In genomic region chr19:58098682-58098998, GRCh38 we compare ENCODE assay signal across 8 cellular contexts. TPM values are rescaled to one million over a fixed set of nuclear protein-coding genes. Genes with fewer than 3 reads are reported as not detected.
DNase-seq lines count a peak whose midpoint lies in the region; ATAC-seq, FAIRE-seq and TF ChIP-seq lines count a peak whose summit lies in the region.

No MANE protein-coding gene starts in this region.

- POLR2A ChIA-PET in endothelial cell of umbilical vein (lab: Charles Lee), result no interaction called here

- peak overlapping the region; percentile 97 to 99 (median 98) for H3K27ac Mint-ChIP-seq in CD14-positive monocyte

- H3K4me2 ChIP-seq in OCI-LY1 (ENCODE audit: low read length) (peak overlapping the region; percentile 62), endothelial cell of umbilical vein (ENCODE audit: insufficient read depth, low read length) (peak overlapping the region; percentile 41)

- H3K79me2 ChIP-seq in OCI-LY1 (ENCODE audit: insufficient read depth, low read length) (no peaks in the 10 kb centered on the region), endothelial cell of umbilical vein (ENCODE audit: control insufficient read depth, insufficient read depth, low read length) (no peaks in the 10 kb centered on the region)

- no peaks in the 10 kb centered on the region for H3K9me2 ChIP-seq in OCI-LY1 (ENCODE audit: low read depth, low read length)

- DNase-seq in CD14-positive monocyte (ENCODE audit: low spot score) (no peak), endothelial cell of umbilical vein (ENCODE audit: low read depth, low spot score) (no peak), activated gamma-delta T cell treated with Interleukin-2 at 50 U/mL for 16 hours (no peak), cerebellar cortex (ENCODE audit: low spot score) (no peak)

- no peak for FAIRE-seq in endothelial cell of umbilical vein (lab: Jason Lieb, UNC)

- H3K4me1 ChIP-seq in OCI-LY1 (ENCODE audit: insufficient read depth, low read length, severe bottlenecking) (peaks cover 10% of the 10 kb centered on the region), endothelial cell of umbilical vein (ENCODE audit: control insufficient read depth, extremely low read depth, insufficient read depth, low read length) (no peaks in the 10 kb centered on the region), neuron (ENCODE audit: insufficient read depth, low read length) (peaks cover 3% of the 10 kb centered on the region)

- CTCF ChIA-PET in endothelial cell of umbilical vein (lab: Charles Lee), result no interaction called here

- H3K27me3 ChIP-seq in OCI-LY1 (ENCODE audit: insufficient read depth, low read length), result no peaks in the 10 kb centered on the region
- no peaks in the 10 kb centered on the region for H3K27me3 ChIP-seq in endothelial cell of umbilical vein (ENCODE audit: control insufficient read depth in 2 of 2, insufficient read depth in 2 of 2, low read length in 2 of 2)
- H3K27me3 ChIP-seq in neuron (ENCODE audit: insufficient read depth, low read length), result no peaks in the 10 kb centered on the region

- peaks cover 10% of the 10 kb centered on the region for H3K4me1 Mint-ChIP-seq in CD14-positive monocyte

- no peaks in the 10 kb centered on the region for H3K9me1 ChIP-seq in endothelial cell of umbilical vein (replicated peaks; ENCODE audit: control insufficient read depth, extremely low read depth, insufficient read depth, low read length)

- no peak overlapping the region for H3K9ac ChIP-seq in OCI-LY1 (ENCODE audit: low read length)
- peak overlapping the region; percentile 79 for H3K9ac ChIP-seq in endothelial cell of umbilical vein (replicated peaks; ENCODE audit: extremely low read depth, insufficient read depth, low read length)

- H4K20me1 ChIP-seq in OCI-LY1 (ENCODE audit: insufficient read depth, low read length) (no peaks in the 10 kb centered on the region), endothelial cell of umbilical vein (replicated peaks; ENCODE audit: control insufficient read depth, extremely low read depth, insufficient read depth, low read length) (no peaks in the 10 kb centered on the region)

- intact Hi-C loops in CD14-positive monocyte (cut with micrococcal nuclease), result loop anchor here in 1 of 2 donors (2.0 kb wide), 1 partner anchor 52 kb away; the partner anchor contains the start of gene ZNF329
- intact Hi-C loops in endothelial cell of umbilical vein (cut with micrococcal nuclease), result loop anchor here (10.0 kb wide), 1 partner anchor 56 kb away; the partner anchor contains the start of gene ZNF329

- H3K36me3 ChIP-seq in OCI-LY1 (ENCODE audit: insufficient read depth, low read length) (peaks cover 12% of the 10 kb centered on the region; the same call in 1 of the 2 replicates), endothelial cell of umbilical vein (ENCODE audit: control insufficient read depth in 2 of 2, extremely low read depth in 1 of 2, insufficient read depth in 2 of 2, low read length in 2 of 2) (no peaks in the 10 kb centered on the region), neuron (ENCODE audit: insufficient read depth, low read length) (peaks cover 20% of the 10 kb centered on the region)

- H3K4me3 Mint-ChIP-seq in CD14-positive monocyte, result peak overlapping the region; percentile 79 to 94

- no peaks in the 10 kb centered on the region for H3F3A ChIP-seq in OCI-LY1 (ENCODE audit: insufficient read depth, low read length)

- dilution Hi-C loops in endothelial cell of umbilical vein (cut with MboI; ENCODE audit: extremely low pct_ligation_motif_present, low sequenced_read_pairs), result no loop called here

- no peak for TF ChIP-seq POLR2A in endothelial cell of umbilical vein (IDR thresholded peaks at IDR 0.05; ENCODE audit: low read depth, low read length)

- TF ChIP-seq CTCF in CD14-positive monocyte (IDR thresholded peaks at IDR 0.05), result no peak
- no peak for TF ChIP-seq CTCF in OCI-LY1 (IDR thresholded peaks at IDR 0.05; ENCODE audit: low read length)
- no peak for TF ChIP-seq CTCF in endothelial cell of umbilical vein (IDR thresholded peaks at IDR 0.05; ENCODE audit: extremely low read depth in 1 of 2, insufficient read depth in 1 of 2, low read depth in 1 of 2, low read length in 2 of 2)

- H3K9me3 ChIP-seq in OCI-LY1 (ENCODE audit: low read length) (peaks cover 12% of the 10 kb centered on the region), endothelial cell of umbilical vein (replicated peaks; ENCODE audit: control insufficient read depth, insufficient read depth, low read length) (peaks cover 3% of the 10 kb centered on the region), neuron (ENCODE audit: low read length) (peaks cover 34% of the 10 kb centered on the region)

- TSS peak; percentile 77 for BruUV-seq in endothelial cell of umbilical vein (replicated peaks; lab: Mats Ljungman, UMichigan)

- H3K27ac ChIP-seq in OCI-LY1 (ENCODE audit: low read depth, low read length, poor library complexity, severe bottlenecking) (no peak overlapping the region), endothelial cell of umbilical vein (ENCODE audit: insufficient read depth, low read depth, low read length) (peak overlapping the region; percentile 64)

- peaks cover 0 to 4% of the 10 kb centered on the region in 2 donors for H3K36me3 Mint-ChIP-seq in CD14-positive monocyte

- H2AFZ ChIP-seq in OCI-LY1 (ENCODE audit: low read length), result peak overlapping the region; percentile 30; the same call in 1 of the 2 replicates
- H2AFZ ChIP-seq in endothelial cell of umbilical vein (ENCODE audit: low read depth, low read length), result peak overlapping the region; percentile 70
- peak overlapping the region; percentile 48 for H2AFZ ChIP-seq in neuron (ENCODE audit: low read depth, low read length)

- ATAC-seq in GM21390 (IDR thresholded peaks at IDR 0.05; ENCODE audit: unreplicated experiment) (no peak), HG02759 (IDR thresholded peaks at IDR 0.05; ENCODE audit: unreplicated experiment) (no peak)

- H3K9me3 Mint-ChIP-seq in CD14-positive monocyte, result peaks cover 43 to 94% (median 88%) of the 10 kb centered on the region in 7 donors

- H3K27me3 Mint-ChIP-seq in CD14-positive monocyte (ENCODE audit: low read depth in 3 of 3), result peaks cover 0 to 7% (median 2%) of the 10 kb centered on the region in 3 donors

- peak overlapping the region; percentile 78 for H3K4me3 ChIP-seq in OCI-LY1 (ENCODE audit: low read depth, low read length, poor library complexity, severe bottlenecking)
- peak overlapping the region in 2 of 3 experiments; percentile 10 to 43 for H3K4me3 ChIP-seq in endothelial cell of umbilical vein (replicated peaks in 1 of 3; ENCODE audit: insufficient read depth in 1 of 3, low read depth in 1 of 3, low read length in 3 of 3)
- peak overlapping the region; percentile 97 for H3K4me3 ChIP-seq in neuron (ENCODE audit: low read length)

TF ChIP-seq in endothelial cell of umbilical vein, 7 proteins besides CTCF, POLR2A, EP300 and RAD21:
- no peak for TF ChIP-seq JUN (IDR thresholded peaks at IDR 0.05; ENCODE audit: borderline replicate concordance, insufficient read depth, insufficient read length, low read depth)
- no peak for TF ChIP-seq EZH2 (IDR thresholded peaks at IDR 0.05; ENCODE audit: borderline replicate concordance, low read depth, low read length, severe bottlenecking)
- TF ChIP-seq POLR2AphosphoS5 (IDR thresholded peaks at IDR 0.05; ENCODE audit: insufficient read depth, low read depth, low read length), result no peak
- TF ChIP-seq MYC (IDR thresholded peaks at IDR 0.05; ENCODE audit: low read depth, low read length), result no peak

RNA-seq across cellular contexts. Expression of gene ZSCAN18, which starts 0.6 kb away (rescaled TPM):
- polyA plus RNA-seq in CD14-positive monocyte, result 1 to 10 TPM; 1.1 to 2.3 TPM
- total RNA-seq in endothelial cell of umbilical vein, result 9.4 and 15.8 TPM in 2 replicates
- polyA plus RNA-seq in endothelial cell of umbilical vein, result 17.3 and 19.5 TPM in 2 replicates
- polyA plus RNA-seq in endothelial cell of umbilical vein (2011; cell fraction: cytosol; rRNA removed), result 11.0 and 18.5 TPM in 2 replicates
- 35.0 and 38.4 TPM in 2 replicates for polyA plus RNA-seq in endothelial cell of umbilical vein (2011; cell fraction: nucleus; rRNA removed)
- 3.4 and 4.0 TPM in 2 replicates for polyA plus RNA-seq in endothelial cell of umbilical vein (2012)
- polyA minus RNA-seq in endothelial cell of umbilical vein, result 7.3 and 8.6 TPM in 2 replicates
- polyA minus RNA-seq in endothelial cell of umbilical vein (2011; cell fraction: cytosol; rRNA and poly(A)+ RNA removed), result not detected
- polyA minus RNA-seq in endothelial cell of umbilical vein (2011; cell fraction: nucleus; rRNA and poly(A)+ RNA removed), result 8.8 and 17.7 TPM in 2 replicates

RNA-seq across cellular contexts. Expression of gene ZNF135, which starts 39.6 kb away (rescaled TPM):
- polyA plus RNA-seq in CD14-positive monocyte (under 1 TPM in 1 of 2 donors, not detected in 1; 0.37 TPM), endothelial cell of umbilical vein (1.5 TPM in 2 replicates)
- total RNA-seq in endothelial cell of umbilical vein, result 0.14 and 1.2 TPM in 2 replicates
- polyA plus RNA-seq in endothelial cell of umbilical vein (2011; cell fraction: cytosol; rRNA removed), result 1.1 and 1.5 TPM in 2 replicates
- 7.4 and 8.1 TPM in 2 replicates for polyA plus RNA-seq in endothelial cell of umbilical vein (2011; cell fraction: nucleus; rRNA removed)
- polyA plus RNA-seq in endothelial cell of umbilical vein (2012), result 0.35 and 0.42 TPM in 2 replicates
- 1.9 and 2.0 TPM in 2 replicates for polyA minus RNA-seq in endothelial cell of umbilical vein
- not detected for polyA minus RNA-seq in endothelial cell of umbilical vein (2011; cell fraction: cytosol; rRNA and poly(A)+ RNA removed)
- 1.0 and 2.4 TPM in 2 replicates for polyA minus RNA-seq in endothelial cell of umbilical vein (2011; cell fraction: nucleus; rRNA and poly(A)+ RNA removed)

RNA-seq across cellular contexts. Expression of gene ZNF329, which starts 51.9 kb away (rescaled TPM):
- polyA plus RNA-seq in CD14-positive monocyte (1 to 10 TPM in 1 of 2 donors, under 1 TPM in 1; 0.56 to 1.2 TPM), endothelial cell of umbilical vein (2.7 and 3.0 TPM in 2 replicates)
- 4.9 and 5.3 TPM in 2 replicates for total RNA-seq in endothelial cell of umbilical vein
- polyA plus RNA-seq in endothelial cell of umbilical vein (2011; cell fraction: cytosol; rRNA removed), result 3.6 and 4.2 TPM in 2 replicates
- 3.4 and 3.9 TPM in 2 replicates for polyA plus RNA-seq in endothelial cell of umbilical vein (2011; cell fraction: nucleus; rRNA removed)
- polyA plus RNA-seq in endothelial cell of umbilical vein (2012), result 3.9 and 4.1 TPM in 2 replicates
- polyA minus RNA-seq in endothelial cell of umbilical vein, result 5.1 and 5.3 TPM in 2 replicates
- polyA minus RNA-seq in endothelial cell of umbilical vein (2011; cell fraction: cytosol; rRNA and poly(A)+ RNA removed), result 1.8 TPM
- polyA minus RNA-seq in endothelial cell of umbilical vein (2011; cell fraction: nucleus; rRNA and poly(A)+ RNA removed), result 2.1 and 4.6 TPM in 2 replicates

Comparison
In these comparisons a context has a peak if more than half of its experiments do, and no peak if none do; other contexts are left out.
1. H3K4me3 ChIP-seq: peak in every context shown above with its lines; median percentile 97 in neuron; 78 in OCI-LY1; 26 in endothelial cell of umbilical vein.